Comparison of ENCODE assay signal across 17 cellular contexts in the genomic region with DNA sequence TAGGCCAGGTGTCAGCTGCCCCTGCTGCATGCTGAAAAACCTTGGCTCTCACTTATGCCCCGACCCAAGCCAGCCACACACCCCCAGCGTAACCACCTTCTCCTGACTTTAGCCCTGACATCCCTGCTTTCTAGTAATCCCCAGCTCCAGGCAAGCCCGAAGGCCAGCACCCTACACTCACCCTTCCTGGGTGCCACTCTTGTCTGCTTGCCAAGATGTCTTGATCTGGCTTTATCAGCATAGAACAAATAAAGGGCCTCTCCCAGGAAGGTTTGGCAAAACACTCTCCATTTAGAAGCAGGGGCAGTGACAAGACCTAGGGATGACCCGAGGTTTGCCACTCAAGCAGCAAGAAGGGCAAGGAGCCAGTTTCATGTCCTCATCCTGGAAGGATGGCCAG. TPM values are rescaled to one million over a fixed set of nuclear protein-coding genes. Genes with fewer than 3 reads are reported as not detected.
DNase-seq lines count a peak whose midpoint lies in the region; ATAC-seq and TF ChIP-seq lines count a peak whose summit lies in the region.
"Had no signal": no experiment of that assay in that cellular context is flagged by ENCODE, and none has a peak within 500 bp of the region (broad histone marks: within the 10 kb centered on the region; RNA-seq: fewer than 3 reads in every experiment).

No MANE protein-coding gene starts in this region.

- no peaks in the 10 kb centered on the region for H3K36me3 ChIP-seq in endodermal cell (ENCODE audit: control insufficient read depth, insufficient read depth, low read length)
- no peaks in the 10 kb centered on the region for H3K36me3 ChIP-seq in mucosa of descending colon (ENCODE audit: low read depth)
- no peaks in the 10 kb centered on the region for H3K36me3 ChIP-seq in upper lobe of right lung

- H3K36me3 Mint-ChIP-seq in activated naive CD8-positive, alpha-beta T cell treated with anti-CD3 and anti-CD28 coated beads, Interleukin-2, amount 10 ng/mL, durations not matched to agents 7 days and 5 days: peaks cover 2% of the 10 kb centered on the region
- no peaks in the 10 kb centered on the region for H3K36me3 Mint-ChIP-seq in activated naive CD8-positive, alpha-beta T cell treated with anti-CD3 and anti-CD28 coated beads, Interleukin-2, amount 50 U/mL, for 24 hours (ENCODE audit: low read depth)
- no peaks in the 10 kb centered on the region for H3K36me3 Mint-ChIP-seq in endodermal cell (ENCODE audit: low read depth)
- H3K36me3 Mint-ChIP-seq in HFFc6 (ENCODE audit: low read depth): no peaks in the 10 kb centered on the region
- H3K36me3 Mint-ChIP-seq: CD14-positive monocyte; CD8-positive, alpha-beta T cell had no signal

- peaks cover 36% of the 10 kb centered on the region for H3K27me3 ChIP-seq in endodermal cell (ENCODE audit: control insufficient read depth, insufficient read depth, low read length, poor library complexity, severe bottlenecking)
- H3K27me3 ChIP-seq in upper lobe of right lung: no peaks in the 10 kb centered on the region

- H3K4me3 ChIP-seq in endodermal cell (ENCODE audit: low read length) (no peak overlapping the region), mucosa of descending colon (no peak overlapping the region), upper lobe of right lung (no peak overlapping the region)
- H3K4me3 ChIP-seq: GM23248 had no signal

- no peak for ATAC-seq in activated naive CD8-positive, alpha-beta T cell treated with anti-CD3 and anti-CD28 coated beads, Interleukin-2, amount 10 ng/mL, durations not matched to agents 7 days and 5 days (ENCODE audit: low read depth)
- no peak for ATAC-seq in activated naive CD8-positive, alpha-beta T cell treated with anti-CD3 and anti-CD28 coated beads, Interleukin-2, amount 50 U/mL, for 24 hours
- peak; percentile 30 for ATAC-seq in mucosa of descending colon
- peak; percentile 28 for ATAC-seq in upper lobe of right lung
- no peak for ATAC-seq in GM21619 (IDR thresholded peaks at IDR 0.05; ENCODE audit: unreplicated experiment)
- ATAC-seq: CD8-positive, alpha-beta T cell had no signal

- POLR2A ChIA-PET in activated naive CD8-positive, alpha-beta T cell treated with anti-CD3 and anti-CD28 coated beads, Interleukin-2, amount 10 ng/mL, durations not matched to agents 7 days and 5 days (lab: Charles Lee): no interaction called here

- H3K9ac ChIP-seq in endodermal cell (ENCODE audit: extremely low read depth, low read length, poor library complexity, severe bottlenecking): no peak overlapping the region
- H3K9ac ChIP-seq: GM23248 had no signal

- no peak for DNase-seq in activated naive CD8-positive, alpha-beta T cell treated with anti-CD3 and anti-CD28 coated beads, Interleukin-2, amount 10 ng/mL, durations not matched to agents 7 days and 5 days
- DNase-seq in activated naive CD8-positive, alpha-beta T cell treated with anti-CD3 and anti-CD28 coated beads, Interleukin-2, amount 50 U/mL, for 24 hours: no peak
- DNase-seq in endodermal cell (no peak), mucosa of descending colon (peak in 1 of 3 donors; percentile 4), upper lobe of right lung (no peak), NCI-H2196 (lab: John Stamatoyannopoulos, UW; ENCODE audit: unreplicated experiment) (no peak), HFFc6 (no peak)
- DNase-seq: CD8-positive, alpha-beta T cell; COR-L47; DND-41; GF-D8; GM23248; H7 had no signal

- H3K4me3 Mint-ChIP-seq in activated naive CD8-positive, alpha-beta T cell treated with anti-CD3 and anti-CD28 coated beads, Interleukin-2, amount 10 ng/mL, durations not matched to agents 7 days and 5 days: no peak overlapping the region
- H3K4me3 Mint-ChIP-seq in activated naive CD8-positive, alpha-beta T cell treated with anti-CD3 and anti-CD28 coated beads, Interleukin-2, amount 50 U/mL, for 24 hours: no peak overlapping the region
- H3K4me3 Mint-ChIP-seq in endodermal cell (no peak overlapping the region), HFFc6 (no peak overlapping the region)
- H3K4me3 Mint-ChIP-seq: CD14-positive monocyte; CD8-positive, alpha-beta T cell had no signal

- H3K27ac ChIP-seq in endodermal cell (ENCODE audit: low read depth, low read length): no peak overlapping the region
- H3K27ac ChIP-seq in upper lobe of right lung: no peak overlapping the region
- H3K27ac ChIP-seq: 22Rv1, GM23248 had no signal

- intact Hi-C loops in mucosa of descending colon (cut with DNase I, micrococcal nuclease): no loop called here
- intact Hi-C loops in upper lobe of right lung (cut with DNase I): no loop called here

- H3K27me3 Mint-ChIP-seq in activated naive CD8-positive, alpha-beta T cell treated with anti-CD3 and anti-CD28 coated beads, Interleukin-2, amount 10 ng/mL, durations not matched to agents 7 days and 5 days: no peaks in the 10 kb centered on the region
- peaks cover 3% of the 10 kb centered on the region for H3K27me3 Mint-ChIP-seq in activated naive CD8-positive, alpha-beta T cell treated with anti-CD3 and anti-CD28 coated beads, Interleukin-2, amount 50 U/mL, for 24 hours
- H3K27me3 Mint-ChIP-seq in endodermal cell (ENCODE audit: insufficient read depth) (peaks cover 44% of the 10 kb centered on the region), HFFc6 (ENCODE audit: insufficient read depth) (peaks cover 5% of the 10 kb centered on the region)

- no peaks in the 10 kb centered on the region for H3K9me3 Mint-ChIP-seq in activated naive CD8-positive, alpha-beta T cell treated with anti-CD3 and anti-CD28 coated beads, Interleukin-2, amount 10 ng/mL, durations not matched to agents 7 days and 5 days
- no peaks in the 10 kb centered on the region for H3K9me3 Mint-ChIP-seq in activated naive CD8-positive, alpha-beta T cell treated with anti-CD3 and anti-CD28 coated beads, Interleukin-2, amount 50 U/mL, for 24 hours
- H3K9me3 Mint-ChIP-seq in endodermal cell (no peaks in the 10 kb centered on the region), HFFc6 (no peaks in the 10 kb centered on the region)
- H3K9me3 Mint-ChIP-seq: CD8-positive, alpha-beta T cell had no signal

- no peaks in the 10 kb centered on the region for H3K4me1 Mint-ChIP-seq in activated naive CD8-positive, alpha-beta T cell treated with anti-CD3 and anti-CD28 coated beads, Interleukin-2, amount 10 ng/mL, durations not matched to agents 7 days and 5 days
- H3K4me1 Mint-ChIP-seq in activated naive CD8-positive, alpha-beta T cell treated with anti-CD3 and anti-CD28 coated beads, Interleukin-2, amount 50 U/mL, for 24 hours: no peaks in the 10 kb centered on the region
- H3K4me1 Mint-ChIP-seq in endodermal cell: peaks cover 6% of the 10 kb centered on the region
- no peaks in the 10 kb centered on the region for H3K4me1 Mint-ChIP-seq in HFFc6 (ENCODE audit: low read depth)
- H3K4me1 Mint-ChIP-seq: CD14-positive monocyte had no signal

- peak overlapping the region; percentile 40 for H3K27ac Mint-ChIP-seq in activated naive CD8-positive, alpha-beta T cell treated with anti-CD3 and anti-CD28 coated beads, Interleukin-2, amount 10 ng/mL, durations not matched to agents 7 days and 5 days
- no peak overlapping the region for H3K27ac Mint-ChIP-seq in activated naive CD8-positive, alpha-beta T cell treated with anti-CD3 and anti-CD28 coated beads, Interleukin-2, amount 50 U/mL, for 24 hours
- H3K27ac Mint-ChIP-seq in endodermal cell (peak overlapping the region; percentile 27), HFFc6 (no peak overlapping the region)
- H3K27ac Mint-ChIP-seq: CD8-positive, alpha-beta T cell had no signal

- H3K4me1 ChIP-seq in endodermal cell (ENCODE audit: control insufficient read depth, insufficient read depth, low read length) (no peaks in the 10 kb centered on the region), mucosa of descending colon (ENCODE audit: low read depth) (no peaks in the 10 kb centered on the region), upper lobe of right lung (no peaks in the 10 kb centered on the region)

- H3K9me3 ChIP-seq in endodermal cell (ENCODE audit: control insufficient read depth, low read length): no peaks in the 10 kb centered on the region
- no peaks in the 10 kb centered on the region for H3K9me3 ChIP-seq in mucosa of descending colon
- no peaks in the 10 kb centered on the region for H3K9me3 ChIP-seq in upper lobe of right lung

- no peak for TF ChIP-seq CTCF in endodermal cell (conservative IDR thresholded peaks at IDR 0.05)
- TF ChIP-seq CTCF in mucosa of descending colon (IDR thresholded peaks at IDR 0.05): no peak
- no peak for TF ChIP-seq CTCF in upper lobe of right lung (IDR thresholded peaks at IDR 0.05)
- TF ChIP-seq CTCF in HFFc6 (IDR thresholded peaks at IDR 0.05): no peak

- 93 to 94% methylated on average over 2 to 4 of the region's 4 CpGs for WGBS in endodermal cell (ENCODE audit: insufficient coverage in 1 of 2, insufficient read length in 1 of 2), 2 experiments

RNA-seq across cellular contexts. Expression of a gene that starts 6.8 kb away (rescaled TPM):
- total RNA-seq in activated naive CD8-positive, alpha-beta T cell treated with anti-CD3 and anti-CD28 coated beads, Interleukin-2, amount 10 ng/mL, durations not matched to agents 7 days and 5 days: 1 to 10 TPM; 6.3 to 6.7 TPM
- total RNA-seq in endodermal cell: 10 to 100 TPM; 26.4 to 39.0 TPM
- polyA plus RNA-seq in endodermal cell (2013, experiment 1 of 2): 15.9 TPM
- 15.6 TPM for polyA plus RNA-seq in endodermal cell (2013, experiment 2 of 2)
- 10 to 100 TPM in 1 of 3 donors, 1 to 10 TPM in 1, under 1 TPM in 1; 0.75 to 11.7 (median 2.1) TPM for total RNA-seq in mucosa of descending colon
- total RNA-seq in upper lobe of right lung: 16.2 TPM
- total RNA-seq in HFFc6 (2021; fragmentation: NEBNext Ultra II Directional; extraction: Animal tissue kit (Norgen Biotek cat#: 25700)): 10 to 100 TPM in 2 of 6 experiments, 1 to 10 TPM in 4; 5.9 to 12.1 (median 7.0) TPM
- total RNA-seq: HT-29 had no signal
- polyA plus RNA-seq: CD14-positive monocyte had no signal

Comparison
In these comparisons a context has a peak if more than half of its experiments do, and no peak if none do; other contexts are left out.
1. H3K27ac Mint-ChIP-seq: peak in activated naive CD8-positive, alpha-beta T cell treated with anti-CD3 and anti-CD28 coated beads, Interleukin-2, amount 10 ng/mL, durations not matched to agents 7 days and 5 days (single experiment) and endodermal cell (single experiment); none in activated naive CD8-positive, alpha-beta T cell treated with anti-CD3 and anti-CD28 coated beads, Interleukin-2, amount 50 U/mL, for 24 hours (single experiment) and HFFc6 (single experiment).
2. ATAC-seq: peak in mucosa of descending colon (single experiment) and upper lobe of right lung (single experiment); none in activated naive CD8-positive, alpha-beta T cell treated with anti-CD3 and anti-CD28 coated beads, Interleukin-2, amount 10 ng/mL, durations not matched to agents 7 days and 5 days (single experiment), activated naive CD8-positive, alpha-beta T cell treated with anti-CD3 and anti-CD28 coated beads, Interleukin-2, amount 50 U/mL, for 24 hours (single experiment) and GM21619 (single experiment).